Comparison of ENCODE assay signal across 6 cellular contexts in genomic region chrX:47644557-47645091, GRCh38. TPM values are rescaled to one million over a fixed set of nuclear protein-coding genes. Genes with fewer than 3 reads are reported as not detected.
A peak's percentile ranks its signal among the peaks of the same experiment; 100 is the strongest.
DNase-seq lines count a peak whose midpoint lies in the region; FAIRE-seq and TF ChIP-seq lines count a peak whose summit lies in the region.

No MANE protein-coding gene starts in this region.

- H3K36me3 ChIP-seq in GM06990 (ENCODE audit: control insufficient read depth, insufficient read depth, low read length): no peaks in the 10 kb centered on the region; the same call in none of the 2 replicates
- no peaks in the 10 kb centered on the region for H3K36me3 ChIP-seq in PC-9 (ENCODE audit: low read depth)
- no peaks in the 10 kb centered on the region for H3K36me3 ChIP-seq in small intestine (ENCODE audit: control insufficient read depth in 2 of 2, insufficient read depth in 2 of 2, low read length in 2 of 2)

- WGBS in small intestine, 3 donors: 69 to 89% (median 76%) methylated on average over 12 of the region's 12 CpGs

- intact Hi-C loops in PC-9 (cut with micrococcal nuclease; ENCODE audit: unreplicated experiment): no loop called here

- no TSS peak for BruUV-seq in PC-9 (replicated peaks; lab: Mats Ljungman, UMichigan)

- H3K9me2 ChIP-seq in PC-9 (ENCODE audit: insufficient read depth): no peaks in the 10 kb centered on the region

- H3K4me1 ChIP-seq in PC-9 (replicated peaks; ENCODE audit: insufficient read depth) (no peaks in the 10 kb centered on the region), small intestine (ENCODE audit: control insufficient read depth in 2 of 2, insufficient read depth in 1 of 2, low read depth in 1 of 2, low read length in 1 of 2) (no peaks in the 10 kb centered on the region)

- DNase-seq in GM06990 (ENCODE audit: extremely low read depth, insufficient read length) (no peak), SK-MEL-5 (ENCODE audit: low read depth, low spot score) (peak; percentile 57), immature natural killer cell (peak in 2 of 3 donors; percentile 9 to 27), NOMO-1 (lab: John Stamatoyannopoulos, UW; ENCODE audit: unreplicated experiment in 2 of 2) (no peak), PC-9 (no peak), small intestine (no peak)

- peak; percentile 56 for TF ChIP-seq CTCF in GM06990 (IDR thresholded peaks at IDR 0.05; ENCODE audit: insufficient read depth, low read length, poor library complexity, severe bottlenecking)
- TF ChIP-seq CTCF in PC-9 (conservative IDR thresholded peaks at IDR 0.05): no peak

- peaks cover 13 to 27% (median 25%) of the 10 kb centered on the region in 3 donors for H3K36me3 Mint-ChIP-seq in immature natural killer cell

- no peak for FAIRE-seq in small intestine (lab: Jason Lieb, UNC)

- no peaks in the 10 kb centered on the region for H3F3A ChIP-seq in PC-9 (ENCODE audit: insufficient read depth, low read depth)

- POLR2A ChIA-PET in PC-9 (lab: Charles Lee; ENCODE audit: unreplicated experiment): no interaction called here

- H3K27me3 Mint-ChIP-seq in immature natural killer cell (ENCODE audit: low read depth in 3 of 3): peaks cover 3 to 4% (median 4%) of the 10 kb centered on the region in 3 donors

- H3K79me2 ChIP-seq in PC-9 (ENCODE audit: low read depth): 0 out of 2 replicates have a peak, but pooled peaks cover 6% of the 10 kb centered on the region

- no peak overlapping the region for H3K27ac ChIP-seq in PC-9
- no peak overlapping the region for H3K27ac ChIP-seq in small intestine (ENCODE audit: low read depth in 1 of 2, low read length in 1 of 2)

- H3K4me2 ChIP-seq in PC-9: no peak overlapping the region

- H2AFZ ChIP-seq in PC-9: no peak overlapping the region

- H4K20me1 ChIP-seq in PC-9 (ENCODE audit: insufficient read depth): no peaks in the 10 kb centered on the region

- H3K9me3 Mint-ChIP-seq in immature natural killer cell: peaks cover 0 to 1% (median 0%) of the 10 kb centered on the region in 6 donors

- H3K27me3 ChIP-seq in GM06990 (replicated peaks; ENCODE audit: control insufficient read depth, insufficient read depth, low read length) (no peaks in the 10 kb centered on the region), PC-9 (ENCODE audit: insufficient read depth, low read depth) (no peaks in the 10 kb centered on the region), small intestine (ENCODE audit: control insufficient read depth in 2 of 2, insufficient read depth in 2 of 2, low read length in 2 of 2) (no peaks in the 10 kb centered on the region)

- H3K4me3 ChIP-seq in GM06990 (replicated peaks; ENCODE audit: low read depth, low read length) (no peak overlapping the region), PC-9 (no peak overlapping the region), small intestine (ENCODE audit: low read depth in 1 of 2, low read length in 2 of 2) (no peak overlapping the region)

- no peak overlapping the region for H3K27ac Mint-ChIP-seq in immature natural killer cell

- in situ Hi-C loops in SK-MEL-5 (cut with HindIII; ENCODE audit: low pct_unique_long_range_greater_than_20kb, low sequenced_read_pairs): no loop called here

- H3K9me3 ChIP-seq in PC-9 (ENCODE audit: insufficient read depth, low read depth) (no peaks in the 10 kb centered on the region), small intestine (ENCODE audit: control insufficient read depth, low read depth) (no peaks in the 10 kb centered on the region)

- H3K4me1 Mint-ChIP-seq in immature natural killer cell: peaks cover 14% of the 10 kb centered on the region in 2 donors

- no peak overlapping the region for H3K4me3 Mint-ChIP-seq in immature natural killer cell

- CTCF ChIA-PET in PC-9 (lab: Charles Lee): no interaction called here

RNA-seq across cellular contexts. Expression of gene ELK1, which starts 5.7 kb away (rescaled TPM):
- 35.1 and 39.9 TPM in 2 replicates for total RNA-seq in SK-MEL-5 (2014; rRNA removed; shearing (Covaris generic))
- 71.3 and 89.5 TPM in 2 replicates for polyA plus RNA-seq in SK-MEL-5 (2015; cell fraction: cytosol; rRNA removed)
- 17.2 and 20.2 TPM in 2 replicates for polyA plus RNA-seq in SK-MEL-5 (2015; cell fraction: nucleus; rRNA removed)
- polyA plus RNA-seq in immature natural killer cell (1 to 10 TPM; 8.4 to 9.4 (median 9.1) TPM), small intestine (10 to 100 TPM in 2 of 3 donors, 1 to 10 TPM in 1; 8.7 to 20.7 (median 11.6) TPM)
- 16.4 and 22.0 TPM in 2 replicates for total RNA-seq in PC-9 (2021)

RNA-seq across cellular contexts. Expression of gene UXT, which starts 14.4 kb away (rescaled TPM):
- 143 and 164 TPM in 2 replicates for total RNA-seq in SK-MEL-5 (2014; rRNA removed; shearing (Covaris generic))
- 105 and 115 TPM in 2 replicates for polyA plus RNA-seq in SK-MEL-5 (2015; cell fraction: cytosol; rRNA removed)
- polyA plus RNA-seq in SK-MEL-5 (2015; cell fraction: nucleus; rRNA removed): 42.2 and 64.3 TPM in 2 replicates
- polyA plus RNA-seq in immature natural killer cell (100 to 1,000 TPM; 179 to 256 (median 190) TPM), small intestine (100 to 1,000 TPM; 131 to 221 (median 167) TPM)
- 46.0 and 53.8 TPM in 2 replicates for total RNA-seq in PC-9 (2021)

RNA-seq across cellular contexts. Expression of gene CFP, which starts 14.9 kb away (rescaled TPM):
- total RNA-seq in SK-MEL-5 (2014; rRNA removed; shearing (Covaris generic)): 0.95 TPM in 1 of 2 replicates, not detected in the other
- not detected in 2 replicates for polyA plus RNA-seq in SK-MEL-5 (2015; cell fraction: cytosol; rRNA removed)
- polyA plus RNA-seq in SK-MEL-5 (2015; cell fraction: nucleus; rRNA removed): 0.41 and 3.6 TPM in 2 replicates
- polyA plus RNA-seq in immature natural killer cell (10 to 100 TPM in 2 of 3 donors, 1 to 10 TPM in 1; 1.3 to 22.0 (median 13.3) TPM), small intestine (1 to 10 TPM in 2 of 3 donors, under 1 TPM in 1; 0.45 to 5.5 (median 4.1) TPM)
- total RNA-seq in PC-9 (2021): 0.48 and 0.53 TPM in 2 replicates

RNA-seq across cellular contexts. Expression of gene SYN1, which starts 25.0 kb away (rescaled TPM):
- 0.05 TPM in 1 of 2 replicates, not detected in the other for total RNA-seq in SK-MEL-5 (2014; rRNA removed; shearing (Covaris generic))
- 0.11 and 0.13 TPM in 2 replicates for polyA plus RNA-seq in SK-MEL-5 (2015; cell fraction: cytosol; rRNA removed)
- polyA plus RNA-seq in SK-MEL-5 (2015; cell fraction: nucleus; rRNA removed): 0.05 TPM in 1 of 2 replicates, not detected in the other
- polyA plus RNA-seq in immature natural killer cell (under 1 TPM in 1 of 3 donors, not detected in 2; 0.11 TPM), small intestine (1 to 10 TPM in 1 of 3 donors, under 1 TPM in 1, not detected in 1; 0.27 to 3.0 TPM)
- total RNA-seq in PC-9 (2021): not detected in 2 replicates

Comparison
In these comparisons a context has a peak if more than half of its experiments do, and no peak if none do; other contexts are left out.
1. DNase-seq: peak in SK-MEL-5 (single experiment) and immature natural killer cell (2 of 3); none in GM06990 (single experiment), NOMO-1 (0 of 2), PC-9 (0 of 2) and small intestine (single experiment).